Comparison of ENCODE assay signal across 1 cellular context in the genomic region with DNA sequence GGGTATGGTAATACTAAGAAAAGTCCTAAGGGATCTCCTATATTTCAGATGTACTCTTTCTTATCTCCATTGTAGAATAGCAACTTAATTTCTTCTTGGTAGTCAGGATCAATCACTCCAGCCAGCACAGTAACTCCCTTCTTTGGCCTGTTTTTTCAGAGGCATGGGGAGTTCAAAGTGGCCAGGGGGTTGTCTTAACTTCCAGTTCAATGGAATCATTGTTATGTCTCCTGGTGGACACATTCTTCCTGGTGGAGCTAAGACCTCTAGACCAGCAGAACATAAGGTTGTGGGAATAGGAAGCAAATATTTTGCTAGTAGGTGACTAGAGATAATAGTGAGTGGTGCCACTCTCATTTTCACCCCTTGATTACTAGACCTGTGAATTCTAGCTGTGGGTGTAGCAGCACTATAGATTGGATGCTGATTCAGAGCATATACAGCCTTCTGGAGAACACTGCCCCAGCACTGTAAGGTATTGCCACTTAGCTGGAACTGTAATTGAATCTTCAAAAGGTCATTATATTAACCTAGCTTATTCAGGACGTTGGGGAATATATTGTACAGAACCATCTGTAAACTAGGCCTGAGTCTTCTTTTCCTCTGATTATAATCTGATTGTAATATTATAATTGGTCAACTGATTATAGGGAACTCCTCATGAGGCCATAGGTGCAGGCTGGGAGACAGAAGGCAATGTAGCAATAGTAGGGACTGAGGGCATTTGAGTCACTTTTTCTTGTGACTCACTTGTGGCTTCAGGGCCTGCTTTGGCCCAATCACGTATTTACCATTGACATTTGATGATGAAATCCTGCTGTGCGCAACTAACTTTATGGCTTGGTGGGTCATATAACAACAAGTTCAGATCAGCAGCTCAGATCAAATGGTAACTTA.
TF ChIP-seq lines count a peak whose summit lies in the region.

No MANE protein-coding gene starts in this region.

TF ChIP-seq in HEK293, 187 proteins besides CTCF, POLR2A, EP300 and RAD21 (continued from another document and continues in another):
- TF ChIP-seq, protein P1, sequence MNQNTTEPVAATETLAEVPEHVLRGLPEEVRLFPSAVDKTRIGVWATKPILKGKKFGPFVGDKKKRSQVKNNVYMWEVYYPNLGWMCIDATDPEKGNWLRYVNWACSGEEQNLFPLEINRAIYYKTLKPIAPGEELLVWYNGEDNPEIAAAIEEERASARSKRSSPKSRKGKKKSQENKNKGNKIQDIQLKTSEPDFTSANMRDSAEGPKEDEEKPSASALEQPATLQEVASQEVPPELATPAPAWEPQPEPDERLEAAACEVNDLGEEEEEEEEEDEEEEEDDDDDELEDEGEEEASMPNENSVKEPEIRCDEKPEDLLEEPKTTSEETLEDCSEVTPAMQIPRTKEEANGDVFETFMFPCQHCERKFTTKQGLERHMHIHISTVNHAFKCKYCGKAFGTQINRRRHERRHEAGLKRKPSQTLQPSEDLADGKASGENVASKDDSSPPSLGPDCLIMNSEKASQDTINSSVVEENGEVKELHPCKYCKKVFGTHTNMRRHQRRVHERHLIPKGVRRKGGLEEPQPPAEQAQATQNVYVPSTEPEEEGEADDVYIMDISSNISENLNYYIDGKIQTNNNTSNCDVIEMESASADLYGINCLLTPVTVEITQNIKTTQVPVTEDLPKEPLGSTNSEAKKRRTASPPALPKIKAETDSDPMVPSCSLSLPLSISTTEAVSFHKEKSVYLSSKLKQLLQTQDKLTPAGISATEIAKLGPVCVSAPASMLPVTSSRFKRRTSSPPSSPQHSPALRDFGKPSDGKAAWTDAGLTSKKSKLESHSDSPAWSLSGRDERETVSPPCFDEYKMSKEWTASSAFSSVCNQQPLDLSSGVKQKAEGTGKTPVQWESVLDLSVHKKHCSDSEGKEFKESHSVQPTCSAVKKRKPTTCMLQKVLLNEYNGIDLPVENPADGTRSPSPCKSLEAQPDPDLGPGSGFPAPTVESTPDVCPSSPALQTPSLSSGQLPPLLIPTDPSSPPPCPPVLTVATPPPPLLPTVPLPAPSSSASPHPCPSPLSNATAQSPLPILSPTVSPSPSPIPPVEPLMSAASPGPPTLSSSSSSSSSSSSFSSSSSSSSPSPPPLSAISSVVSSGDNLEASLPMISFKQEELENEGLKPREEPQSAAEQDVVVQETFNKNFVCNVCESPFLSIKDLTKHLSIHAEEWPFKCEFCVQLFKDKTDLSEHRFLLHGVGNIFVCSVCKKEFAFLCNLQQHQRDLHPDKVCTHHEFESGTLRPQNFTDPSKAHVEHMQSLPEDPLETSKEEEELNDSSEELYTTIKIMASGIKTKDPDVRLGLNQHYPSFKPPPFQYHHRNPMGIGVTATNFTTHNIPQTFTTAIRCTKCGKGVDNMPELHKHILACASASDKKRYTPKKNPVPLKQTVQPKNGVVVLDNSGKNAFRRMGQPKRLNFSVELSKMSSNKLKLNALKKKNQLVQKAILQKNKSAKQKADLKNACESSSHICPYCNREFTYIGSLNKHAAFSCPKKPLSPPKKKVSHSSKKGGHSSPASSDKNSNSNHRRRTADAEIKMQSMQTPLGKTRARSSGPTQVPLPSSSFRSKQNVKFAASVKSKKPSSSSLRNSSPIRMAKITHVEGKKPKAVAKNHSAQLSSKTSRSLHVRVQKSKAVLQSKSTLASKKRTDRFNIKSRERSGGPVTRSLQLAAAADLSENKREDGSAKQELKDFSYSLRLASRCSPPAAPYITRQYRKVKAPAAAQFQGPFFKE (tag by site-specific recombination; IDR thresholded peaks at IDR 0.05; ENCODE audit: borderline replicate concordance), result no peak
- TF ChIP-seq KLF10 (tag by site-specific recombination; IDR thresholded peaks at IDR 0.05), result peak; percentile 77
- TF ChIP-seq ZNF132 (tag by site-specific recombination; IDR thresholded peaks at IDR 0.05; ENCODE audit: borderline replicate concordance), result no peak
- no peak for TF ChIP-seq ZNF549 (tag by site-specific recombination; IDR thresholded peaks at IDR 0.05)
- TF ChIP-seq ZNF654 (tag by site-specific recombination; IDR thresholded peaks at IDR 0.05; ENCODE audit: low read depth), result no peak
- no peak for TF ChIP-seq ZNF776 (tag by site-specific recombination; IDR thresholded peaks at IDR 0.05; ENCODE audit: borderline replicate concordance)
- no peak for TF ChIP-seq ZNF354C (tag by site-specific recombination; IDR thresholded peaks at IDR 0.05; ENCODE audit: borderline replicate concordance, low read depth)
- 0 out of 2 replicates have a peak, but pooled peaks have one; percentile 42 for TF ChIP-seq ZNF664 (tag by site-specific recombination; IDR thresholded peaks at IDR 0.05)
- peak; percentile 63; the same call in 1 of the 2 replicates for TF ChIP-seq ZNF785 (tag by site-specific recombination; IDR thresholded peaks at IDR 0.05)
- TF ChIP-seq ZNF239 (tag by site-specific recombination; IDR thresholded peaks at IDR 0.05), result no peak
- TF ChIP-seq ZNF677 (tag by site-specific recombination; IDR thresholded peaks at IDR 0.05), result no peak
- TF ChIP-seq, protein P2, sequence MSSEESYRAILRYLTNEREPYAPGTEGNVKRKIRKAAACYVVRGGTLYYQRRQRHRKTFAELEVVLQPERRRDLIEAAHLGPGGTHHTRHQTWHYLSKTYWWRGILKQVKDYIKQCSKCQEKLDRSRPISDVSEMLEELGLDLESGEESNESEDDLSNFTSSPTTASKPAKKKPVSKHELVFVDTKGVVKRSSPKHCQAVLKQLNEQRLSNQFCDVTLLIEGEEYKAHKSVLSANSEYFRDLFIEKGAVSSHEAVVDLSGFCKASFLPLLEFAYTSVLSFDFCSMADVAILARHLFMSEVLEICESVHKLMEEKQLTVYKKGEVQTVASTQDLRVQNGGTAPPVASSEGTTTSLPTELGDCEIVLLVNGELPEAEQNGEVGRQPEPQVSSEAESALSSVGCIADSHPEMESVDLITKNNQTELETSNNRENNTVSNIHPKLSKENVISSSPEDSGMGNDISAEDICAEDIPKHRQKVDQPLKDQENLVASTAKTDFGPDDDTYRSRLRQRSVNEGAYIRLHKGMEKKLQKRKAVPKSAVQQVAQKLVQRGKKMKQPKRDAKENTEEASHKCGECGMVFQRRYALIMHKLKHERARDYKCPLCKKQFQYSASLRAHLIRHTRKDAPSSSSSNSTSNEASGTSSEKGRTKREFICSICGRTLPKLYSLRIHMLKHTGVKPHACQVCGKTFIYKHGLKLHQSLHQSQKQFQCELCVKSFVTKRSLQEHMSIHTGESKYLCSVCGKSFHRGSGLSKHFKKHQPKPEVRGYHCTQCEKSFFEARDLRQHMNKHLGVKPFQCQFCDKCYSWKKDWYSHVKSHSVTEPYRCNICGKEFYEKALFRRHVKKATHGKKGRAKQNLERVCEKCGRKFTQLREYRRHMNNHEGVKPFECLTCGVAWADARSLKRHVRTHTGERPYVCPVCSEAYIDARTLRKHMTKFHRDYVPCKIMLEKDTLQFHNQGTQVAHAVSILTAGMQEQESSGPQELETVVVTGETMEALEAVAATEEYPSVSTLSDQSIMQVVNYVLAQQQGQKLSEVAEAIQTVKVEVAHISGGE (tag by site-specific recombination; conservative IDR thresholded peaks at IDR 0.05; ENCODE audit: low read depth), result no peak
- TF ChIP-seq ZNF26 (tag by site-specific recombination; IDR thresholded peaks at IDR 0.05), result no peak
- TF ChIP-seq, protein P3, sequence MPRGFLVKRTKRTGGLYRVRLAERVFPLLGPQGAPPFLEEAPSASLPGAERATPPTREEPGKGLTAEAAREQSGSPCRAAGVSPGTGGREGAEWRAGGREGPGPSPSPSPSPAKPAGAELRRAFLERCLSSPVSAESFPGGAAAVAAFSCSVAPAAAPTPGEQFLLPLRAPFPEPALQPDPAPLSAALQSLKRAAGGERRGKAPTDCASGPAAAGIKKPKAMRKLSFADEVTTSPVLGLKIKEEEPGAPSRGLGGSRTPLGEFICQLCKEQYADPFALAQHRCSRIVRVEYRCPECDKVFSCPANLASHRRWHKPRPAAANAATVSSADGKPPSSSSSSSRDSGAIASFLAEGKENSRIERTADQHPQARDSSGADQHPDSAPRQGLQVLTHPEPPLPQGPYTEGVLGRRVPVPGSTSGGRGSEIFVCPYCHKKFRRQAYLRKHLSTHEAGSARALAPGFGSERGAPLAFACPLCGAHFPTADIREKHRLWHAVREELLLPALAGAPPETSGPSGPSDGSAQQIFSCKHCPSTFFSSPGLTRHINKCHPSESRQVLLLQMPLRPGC (tag by site-specific recombination; IDR thresholded peaks at IDR 0.05), result peak; percentile 99
- TF ChIP-seq ZNF560 (tag by site-specific recombination; IDR thresholded peaks at IDR 0.05; ENCODE audit: borderline replicate concordance), result no peak
- TF ChIP-seq, protein P4, sequence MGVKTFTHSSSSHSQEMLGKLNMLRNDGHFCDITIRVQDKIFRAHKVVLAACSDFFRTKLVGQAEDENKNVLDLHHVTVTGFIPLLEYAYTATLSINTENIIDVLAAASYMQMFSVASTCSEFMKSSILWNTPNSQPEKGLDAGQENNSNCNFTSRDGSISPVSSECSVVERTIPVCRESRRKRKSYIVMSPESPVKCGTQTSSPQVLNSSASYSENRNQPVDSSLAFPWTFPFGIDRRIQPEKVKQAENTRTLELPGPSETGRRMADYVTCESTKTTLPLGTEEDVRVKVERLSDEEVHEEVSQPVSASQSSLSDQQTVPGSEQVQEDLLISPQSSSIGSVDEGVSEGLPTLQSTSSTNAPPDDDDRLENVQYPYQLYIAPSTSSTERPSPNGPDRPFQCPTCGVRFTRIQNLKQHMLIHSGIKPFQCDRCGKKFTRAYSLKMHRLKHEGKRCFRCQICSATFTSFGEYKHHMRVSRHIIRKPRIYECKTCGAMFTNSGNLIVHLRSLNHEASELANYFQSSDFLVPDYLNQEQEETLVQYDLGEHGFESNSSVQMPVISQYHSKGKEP (tag by site-specific recombination; IDR thresholded peaks at IDR 0.05), result no peak
- no peak for TF ChIP-seq ZBTB20 (tag by site-specific recombination; IDR thresholded peaks at IDR 0.05)
- no peak for TF ChIP-seq ZSCAN4 (tag by site-specific recombination; IDR thresholded peaks at IDR 0.05)
- TF ChIP-seq REPIN1 (tag by site-specific recombination; IDR thresholded peaks at IDR 0.05; ENCODE audit: low read depth), result no peak
- peak; percentile 95 for TF ChIP-seq ZNF843 (tag by site-specific recombination; IDR thresholded peaks at IDR 0.05)
- TF ChIP-seq ZNF621 (tag by site-specific recombination; IDR thresholded peaks at IDR 0.05), result no peak
- no peak for TF ChIP-seq ZNF121 (tag by site-specific recombination; IDR thresholded peaks at IDR 0.05)
- TF ChIP-seq ZNF280C (tag by site-specific recombination; IDR thresholded peaks at IDR 0.05), result no peak
- TF ChIP-seq ZNF184 (tag by site-specific recombination; IDR thresholded peaks at IDR 0.05), result peak; percentile 92
- TF ChIP-seq YY2 (tag by site-specific recombination; IDR thresholded peaks at IDR 0.05), result no peak
- peak; percentile 92 for TF ChIP-seq OSR2 (tag by site-specific recombination; IDR thresholded peaks at IDR 0.05)
- peak; percentile 50; the same call in 1 of the 2 replicates for TF ChIP-seq TRIM28 (IDR thresholded peaks at IDR 0.05; ENCODE audit: borderline replicate concordance, low read length)
- TF ChIP-seq ZIC2 (tag by site-specific recombination; IDR thresholded peaks at IDR 0.05), result peak; percentile 65
- no peak for TF ChIP-seq ZNF133 (tag by site-specific recombination; IDR thresholded peaks at IDR 0.05)
- peak; percentile 99 for TF ChIP-seq HIC1 (tag by site-specific recombination; IDR thresholded peaks at IDR 0.05)
- no peak for TF ChIP-seq HOXC10 (CRISPR knock-in tag; IDR thresholded peaks at IDR 0.05)
- no peak for TF ChIP-seq ZNF157 (tag by site-specific recombination; IDR thresholded peaks at IDR 0.05)
- TF ChIP-seq BCL11B (tag by site-specific recombination; IDR thresholded peaks at IDR 0.05; ENCODE audit: low read depth), result no peak
- TF ChIP-seq ZNF302 (tag by site-specific recombination; IDR thresholded peaks at IDR 0.05; ENCODE audit: low read depth), result no peak
